Comparison of ENCODE assay signal across 8 cellular contexts in the genomic region with DNA sequence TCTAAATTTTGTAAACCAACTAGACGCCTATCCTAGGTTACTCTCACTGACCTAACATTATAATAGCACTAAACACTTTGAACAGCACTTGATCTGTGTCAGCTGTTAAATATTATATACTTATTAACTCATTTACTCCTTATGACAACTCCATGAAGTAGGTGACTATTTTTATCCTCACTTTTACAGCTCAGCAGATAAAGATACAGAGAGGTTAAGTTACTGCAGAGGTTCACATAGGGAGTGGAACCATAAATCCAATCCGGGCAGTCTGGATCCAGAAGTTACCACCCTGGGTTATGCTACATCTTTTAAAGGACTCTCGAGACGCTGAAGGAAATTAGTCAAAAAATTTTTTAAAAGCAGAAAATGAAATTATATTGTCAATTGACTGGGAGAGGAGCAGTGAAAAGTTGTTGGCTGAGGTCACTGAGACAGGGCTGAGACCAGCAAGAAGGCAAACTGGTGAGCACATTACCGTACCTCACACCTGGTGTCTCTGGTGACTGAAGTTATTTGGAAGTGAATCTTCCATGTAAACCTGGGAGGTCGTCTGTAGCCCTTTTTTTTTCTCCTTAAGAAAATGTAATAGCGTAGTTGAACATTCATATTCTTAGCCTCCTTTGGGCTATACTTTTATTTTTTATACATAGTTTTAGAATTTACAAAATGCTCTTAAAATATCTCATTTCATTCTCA. TPM values are rescaled to one million over a fixed set of nuclear protein-coding genes. Genes with fewer than 3 reads are reported as not detected.
DNase-seq lines count a peak whose midpoint lies in the region; ATAC-seq and TF ChIP-seq lines count a peak whose summit lies in the region.

No MANE protein-coding gene starts in this region.

- ATAC-seq in activated B cell treated with CpG ODN at 0.5 μM for 24 hours (ENCODE audit: low read depth) (no peak), right cardiac atrium (no peak), HG03378 (IDR thresholded peaks at IDR 0.05; ENCODE audit: unreplicated experiment) (no peak)

- no peaks in the 10 kb centered on the region for H3K9me3 Mint-ChIP-seq in activated B cell treated with CpG ODN at 0.5 μM for 24 hours

- H3K4me3 Mint-ChIP-seq in activated B cell treated with CpG ODN at 0.5 μM for 24 hours = peak overlapping the region; percentile 96

- no peaks in the 10 kb centered on the region for H3K27me3 Mint-ChIP-seq in activated B cell treated with CpG ODN at 0.5 μM for 24 hours

- CTCF ChIA-PET in activated B cell treated with CpG ODN at 0.5 μM for 24 hours (lab: Charles Lee) = no interaction called here

- POLR2A ChIA-PET in activated B cell treated with CpG ODN at 0.5 μM for 24 hours (lab: Charles Lee) = interaction anchor here (1.4 kb wide), 1 partner anchor 218 kb away, joined by 3 read pairs; no protein-coding TSS in a partner anchor

- H3K27me3 ChIP-seq in right cardiac atrium (ENCODE audit: control insufficient read depth, insufficient read depth) = no peaks in the 10 kb centered on the region

- peak; percentile 70 for DNase-seq in DMS53 (lab: John Stamatoyannopoulos, UW)
- no peak for DNase-seq in DMS53 treated with DMSO at 0.1 percent for 48 hours (lab: John Stamatoyannopoulos, UW; ENCODE audit: unreplicated experiment)
- no peak for DNase-seq in activated B cell treated with CpG ODN at 0.5 μM for 24 hours
- no peak for DNase-seq in right cardiac atrium
- DNase-seq in DMS 273 (lab: John Stamatoyannopoulos, UW; ENCODE audit: unreplicated experiment) = no peak
- DNase-seq in CD1c-positive myeloid dendritic cell (ENCODE audit: extremely low spot score) = no peak

- WGBS in right cardiac atrium = 28% methylated on average over 7 of the region's 7 CpGs

- H3K27ac ChIP-seq in right cardiac atrium (ENCODE audit: low read length) (no peak overlapping the region), skin epidermis (peak overlapping the region in 16 of 21 experiments; percentile 17 to 95 (median 84))

- H3K4me3 ChIP-seq in right cardiac atrium (ENCODE audit: low read length) = peak overlapping the region; percentile 95
- peak overlapping the region in 6 of 7 experiments; percentile 60 to 99 (median 84) for H3K4me3 ChIP-seq in skin epidermis

- no peak for TF ChIP-seq CTCF in activated B cell treated with CpG ODN at 0.5 μM for 24 hours (IDR thresholded peaks at IDR 0.05)

- H3K4me1 ChIP-seq in right cardiac atrium (ENCODE audit: control insufficient read depth, insufficient read depth, low read length) = peaks cover 3% of the 10 kb centered on the region

- H3K27ac Mint-ChIP-seq in activated B cell treated with CpG ODN at 0.5 μM for 24 hours = peak overlapping the region; percentile 83

- peaks cover 53% of the 10 kb centered on the region for H3K4me1 Mint-ChIP-seq in activated B cell treated with CpG ODN at 0.5 μM for 24 hours

- H3K9me3 ChIP-seq in right cardiac atrium (ENCODE audit: control insufficient read depth, low read length) = no peaks in the 10 kb centered on the region

- intact Hi-C loops in activated B cell treated with CpG ODN at 0.5 μM for 24 hours (cut with micrococcal nuclease) = loop anchor here (1.0 to 10.0 kb wide), 3 partner anchors 217 to 612 kb away; partner anchors contain the start of genes M6PR and NECAP1
- intact Hi-C loops in right cardiac atrium (cut with DNase I) = no loop called here

- H3K36me3 Mint-ChIP-seq in activated B cell treated with CpG ODN at 0.5 μM for 24 hours (ENCODE audit: low read depth) = peaks cover 4% of the 10 kb centered on the region

RNA-seq across cellular contexts. Expression of gene RIMKLB, which starts 1.2 kb away (rescaled TPM):
- total RNA-seq in activated B cell treated with CpG ODN at 0.5 μM for 24 hours = 31.0 and 31.9 TPM in 2 replicates
- 10 to 100 TPM; 11.3 to 17.6 (median 15.3) TPM for total RNA-seq in right cardiac atrium
- 12.0 TPM for polyA plus RNA-seq in right cardiac atrium

RNA-seq across cellular contexts. Expression of gene MFAP5, which starts 33.9 kb away (rescaled TPM):
- 0.35 TPM in 1 of 2 replicates, not detected in the other for total RNA-seq in activated B cell treated with CpG ODN at 0.5 μM for 24 hours
- 10 to 100 TPM; 13.5 to 44.5 (median 22.6) TPM for total RNA-seq in right cardiac atrium
- polyA plus RNA-seq in right cardiac atrium = 49.4 TPM

Comparison
In these comparisons a context has a peak if more than half of its experiments do, and no peak if none do; other contexts are left out.
1. RNA of gene MFAP5, which starts 33.9 kb away (total RNA-seq): 13.5 to 44.5 TPM in right cardiac atrium; 0.35 TPM in activated B cell treated with CpG ODN at 0.5 μM for 24 hours; every median in the first group is over 10 times any median in the second.